Comparison of ENCODE assay signal across 1 cellular context in genomic region chr4:122249357-122249756, GRCh38.
TF ChIP-seq lines count a peak whose summit lies in the region.

No MANE protein-coding gene starts in this region.

TF ChIP-seq in liver, 16 proteins besides CTCF, POLR2A, EP300 and RAD21 (continued from another document):
- TF ChIP-seq HNF4G (IDR thresholded peaks at IDR 0.05) = peak; percentile 78
- peak; percentile 27 to 28 for TF ChIP-seq JUND (IDR thresholded peaks at IDR 0.05)
- TF ChIP-seq ZBTB33 (IDR thresholded peaks at IDR 0.05) = no peak
- no peak for TF ChIP-seq NR2F2 (IDR thresholded peaks at IDR 0.05)
- TF ChIP-seq FOXA1 (IDR thresholded peaks at IDR 0.05) = no peak
- TF ChIP-seq YY1 (IDR thresholded peaks at IDR 0.05) = peak; percentile 52
- TF ChIP-seq FOXA2 (IDR thresholded peaks at IDR 0.05) = peak; percentile 45
- TF ChIP-seq SP1 (IDR thresholded peaks at IDR 0.05) = peak; percentile 81
- TF ChIP-seq GABPA (IDR thresholded peaks at IDR 0.05 in 1 of 2, conservative IDR thresholded peaks at IDR 0.05 in 1 of 2) = no peak
- TF ChIP-seq EGR1 (IDR thresholded peaks at IDR 0.05; ENCODE audit: low read depth in 2 of 2) = no peak
- peak; percentile 81 to 89 for TF ChIP-seq HNF4A (conservative IDR thresholded peaks at IDR 0.05)
